ENCODE assay signal across 14 cellular contexts in the genomic region with DNA sequence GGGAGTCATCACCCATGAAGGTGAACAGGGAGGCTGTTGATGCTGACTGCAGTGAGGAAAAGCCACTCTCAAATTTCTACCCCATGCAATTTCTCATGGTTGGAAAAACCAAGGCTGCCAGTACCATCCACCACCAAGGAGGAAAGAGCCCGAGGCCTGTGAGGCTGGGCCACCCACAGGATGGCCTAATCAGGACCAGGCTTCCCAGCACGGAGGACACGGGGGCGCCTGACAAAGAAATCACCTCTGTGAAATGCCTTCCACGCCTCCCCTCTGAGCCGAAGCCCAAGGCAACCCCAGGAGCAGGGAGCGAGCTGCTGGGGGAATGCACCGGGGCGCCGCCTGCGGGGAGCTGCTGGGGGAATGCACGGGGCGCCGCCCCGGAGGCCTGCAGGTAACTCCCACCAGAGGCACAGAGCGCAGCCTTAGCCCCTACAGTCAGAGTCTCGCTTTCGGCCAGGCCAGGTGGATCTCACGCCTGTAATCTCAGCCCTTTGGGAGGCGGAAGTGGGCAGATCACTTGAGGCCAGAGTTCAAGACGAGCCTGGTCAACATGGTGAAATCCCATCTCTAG. TPM values are rescaled to one million over a fixed set of nuclear protein-coding genes. Genes with fewer than 3 reads are reported as not detected.
DNase-seq lines count a peak whose midpoint lies in the region; ATAC-seq, FAIRE-seq and TF ChIP-seq lines count a peak whose summit lies in the region.
"Had no signal": no experiment of that assay in that cellular context is flagged by ENCODE, and none has a peak within 500 bp of the region (broad histone marks: within the 10 kb centered on the region; RNA-seq: fewer than 3 reads in every experiment).

No MANE protein-coding gene starts in this region.

- no peaks in the 10 kb centered on the region for H3K9me3 ChIP-seq in K562 (replicated peaks; ENCODE audit: control insufficient read depth, insufficient read depth, low read depth, low read length)
- no peaks in the 10 kb centered on the region for H3K9me3 ChIP-seq in BE2C

- TF ChIP-seq POLR2A in K562 (conservative IDR thresholded peaks at IDR 0.05) = no peak

- in situ Hi-C loops in K562 (cut with MboI) = loop anchor here (25.0 kb wide), 1 partner anchor 829 kb away; no protein-coding TSS in a partner anchor

- CTCF ChIA-PET in K562 (lab: Yijun Ruan, JAX; ENCODE audit: low intra/inter-chr PET ratio) = no interaction called here

- H3K36me3 ChIP-seq in K562 (ENCODE audit: control insufficient read depth, insufficient read depth, low read length) = no peaks in the 10 kb centered on the region
- no peaks in the 10 kb centered on the region for H3K36me3 ChIP-seq in BE2C
- H3K36me3 ChIP-seq: BLaER1 had no signal

- ATAC-seq in Right ventricle myocardium inferior (no peak), K562 (peak; percentile 56), left colon (no peak)

- no peak for FAIRE-seq in K562 (lab: Jason Lieb, UNC)
- FAIRE-seq: G401.6 had no signal

- H3K9me1 ChIP-seq in K562 (ENCODE audit: control insufficient read depth, insufficient read depth, low read length) = no peaks in the 10 kb centered on the region

- 3% methylated on average over 20 of the region's 21 CpGs for WGBS in K562 (ENCODE audit: insufficient coverage, low coverage, missing lambda C conversion rate)

- H3K4me2 ChIP-seq in K562 (ENCODE audit: insufficient read depth, low read length) = no peak overlapping the region
- H3K4me2 ChIP-seq: BLaER1 had no signal

- H3K4me3 ChIP-seq in K562 (no peak overlapping the region), BE2C (ENCODE audit: low read depth, low read length) (no peak overlapping the region)
- H3K4me3 ChIP-seq: BLaER1 had no signal

- H3K27me3 ChIP-seq in K562 (ENCODE audit: control insufficient read depth in 2 of 2, insufficient read depth in 2 of 2, low read length in 2 of 2) = peaks cover 22 to 59% of the 10 kb centered on the region in 2 experiments; a peak in 4 of 5 replicates
- H3K27me3 ChIP-seq in BE2C = peaks cover 20% of the 10 kb centered on the region

- TF ChIP-seq CTCF in K562 (IDR thresholded peaks at IDR 0.05 in 2 of 3, conservative IDR thresholded peaks at IDR 0.05 in 1 of 3; ENCODE audit: insufficient read depth in 2 of 3, low read depth in 1 of 3, low read length in 3 of 3) (no peak), BE2C (IDR thresholded peaks at IDR 0.05; ENCODE audit: low read depth, low read length) (no peak)

- TF ChIP-seq RAD21 in K562 (CRISPR knock-in tag; conservative IDR thresholded peaks at IDR 0.05 in 1 of 2, IDR thresholded peaks at IDR 0.05 in 1 of 2) = no peak

- H3K4me1 ChIP-seq in K562 (replicated peaks in 1 of 2; ENCODE audit: control insufficient read depth in 2 of 2, insufficient read depth in 2 of 2, low read length in 2 of 2) = peaks cover 0 to 3% of the 10 kb centered on the region in 2 experiments; a peak in 1 of 5 replicates
- H3K4me1 ChIP-seq in BE2C = no peaks in the 10 kb centered on the region
- H3K4me1 ChIP-seq: BLaER1 had no signal

- intact Hi-C loops in cardiac septum (cut with DNase I) (no loop called here), Right ventricle myocardium inferior (cut with DNase I) (no loop called here), K562 (cut with micrococcal nuclease) (no loop called here), left colon (cut with DNase I, micrococcal nuclease) (no loop called here)

- no peak overlapping the region for H3K27ac ChIP-seq in K562 (ENCODE audit: extremely low read depth, low read depth, low read length)
- H3K27ac ChIP-seq: 22Rv1, BLaER1, HL-60 had no signal

- H3K9ac ChIP-seq in K562 (ENCODE audit: insufficient read depth in 1 of 2, low read depth in 2 of 2, low read length in 2 of 2) = no peak overlapping the region
- H3K9ac ChIP-seq: BLaER1 had no signal

- no TSS peak for BruUV-seq in K562 (replicated peaks; lab: Mats Ljungman, UMichigan)

- DNase-seq in cardiac septum (ENCODE audit: low spot score) (peak; percentile 26), Right ventricle myocardium inferior (ENCODE audit: missing footprints) (no peak), K562 (ENCODE audit: extremely low read depth in 1 of 4, low spot score in 3 of 4) (no peak), left kidney (ENCODE audit: low read depth, low spot score) (peak; percentile 23), BE2C (no peak), left colon (no peak), SHP77 treated with DMSO at 0.1 percent for 48 hours (lab: John Stamatoyannopoulos, UW) (no peak), foreskin melanocyte (no peak)
- DNase-seq: DMS 273 treated with DMSO at 0.1 percent for 48 hours, DMS79 had no signal

- no peak overlapping the region for H2AFZ ChIP-seq in K562 (ENCODE audit: low read depth, low read length)

- no peaks in the 10 kb centered on the region for H3K79me2 ChIP-seq in K562 (ENCODE audit: control insufficient read depth, insufficient read depth, low read length)

- POLR2A ChIA-PET in K562 (lab: Yijun Ruan, JAX) = no interaction called here

- no peak for TF ChIP-seq EP300 in K562 (IDR thresholded peaks at IDR 0.05; ENCODE audit: low read length)

- H4K20me1 ChIP-seq in K562 (replicated peaks; ENCODE audit: control insufficient read depth, insufficient read depth, low read length) = no peaks in the 10 kb centered on the region; the same call in 1 of the 2 replicates
- H4K20me1 ChIP-seq: BLaER1 had no signal

TF ChIP-seq in K562, 482 proteins besides CTCF, POLR2A, EP300 and RAD21 (continues in another document):
- TF ChIP-seq CSDE1 (IDR thresholded peaks at IDR 0.05) = no peak
- TF ChIP-seq NFE2 (IDR thresholded peaks at IDR 0.05; ENCODE audit: low read depth) = no peak
- TF ChIP-seq ZNF408 (CRISPR knock-in tag; IDR thresholded peaks at IDR 0.05; ENCODE audit: low read depth) = no peak
- TF ChIP-seq, protein P1, sequence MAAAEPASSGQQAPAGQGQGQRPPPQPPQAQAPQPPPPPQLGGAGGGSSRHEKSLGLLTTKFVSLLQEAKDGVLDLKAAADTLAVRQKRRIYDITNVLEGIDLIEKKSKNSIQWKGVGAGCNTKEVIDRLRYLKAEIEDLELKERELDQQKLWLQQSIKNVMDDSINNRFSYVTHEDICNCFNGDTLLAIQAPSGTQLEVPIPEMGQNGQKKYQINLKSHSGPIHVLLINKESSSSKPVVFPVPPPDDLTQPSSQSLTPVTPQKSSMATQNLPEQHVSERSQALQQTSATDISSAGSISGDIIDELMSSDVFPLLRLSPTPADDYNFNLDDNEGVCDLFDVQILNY (CRISPR knock-in tag; IDR thresholded peaks at IDR 0.05) = no peak
- TF ChIP-seq ZC3H4 (CRISPR knock-in tag; IDR thresholded peaks at IDR 0.05; ENCODE audit: borderline replicate concordance) = no peak
- no peak for TF ChIP-seq ARHGAP35 (IDR thresholded peaks at IDR 0.05; ENCODE audit: partially characterized antibody)
- no peak for TF ChIP-seq TAF7 (tag; IDR thresholded peaks at IDR 0.05)
- no peak for TF ChIP-seq ZNF589 (CRISPR knock-in tag; IDR thresholded peaks at IDR 0.05; ENCODE audit: low read depth)

RNA-seq across cellular contexts. Expression of a gene that starts 26.9 kb away (rescaled TPM):
- total RNA-seq in cardiac septum (0.43 TPM), Right ventricle myocardium inferior (0.24 TPM), K562 (2014; rRNA removed) (not detected in 2 replicates), K562 (2014; rRNA removed; fragmentation: Illumina TruSeq; extraction: Trizol) (not detected in 2 replicates), K562 (2015; rRNA removed; fragmentation: Illumina TruSeq; extraction: Trizol) (not detected in 2 replicates), K562 (2021) (not detected in 2 replicates), left colon (10 to 100 TPM in 1 of 2 donors, 1 to 10 TPM in 1; 3.0 to 15.2 TPM)
- not detected in 2 replicates for total RNA-seq in K562 (2011; cell fraction: chromatin; rRNA removed; ENCODE audit: low replicate concordance)
- not detected in 2 replicates for total RNA-seq in K562 (2011; cell fraction: nucleolus; rRNA removed)
- not detected in 2 replicates for total RNA-seq in K562 (2011; cell fraction: nucleoplasm; rRNA removed)
- polyA plus RNA-seq in K562 (2011; rRNA removed) (not detected in 2 replicates), K562 (2014; fragmentation: Illumina TruSeq; extraction: Trizol) (not detected in 2 replicates), K562 (2014; fragmentation: Nextera tagmentation; extraction: Ambion mirVana) (not detected), K562 (2014; rRNA removed) (not detected in 2 replicates)
- not detected in 2 replicates for polyA plus RNA-seq in K562 (2011; cell fraction: cytosol; rRNA removed)
- polyA plus RNA-seq in K562 (2011; cell fraction: nucleus; rRNA removed) = not detected in 2 replicates
- polyA plus RNA-seq in K562 (2012) = not detected in 2 replicates
- polyA minus RNA-seq in K562 (2011; rRNA and poly(A)+ RNA removed) = not detected in 2 replicates
- not detected in 2 replicates for polyA minus RNA-seq in K562 (2011; cell fraction: cytosol; rRNA and poly(A)+ RNA removed)
- polyA minus RNA-seq in K562 (2011; cell fraction: nucleus; rRNA and poly(A)+ RNA removed) = not detected in 2 replicates
- not detected for polyA plus RNA-seq in BE2C (2012; ENCODE audit: insufficient read depth, insufficient read length, low read depth)

Comparison
In these comparisons a context has a peak if more than half of its experiments do, and no peak if none do; other contexts are left out.
1. DNase-seq: peak in cardiac septum (single experiment) and left kidney (single experiment); none in Right ventricle myocardium inferior (single experiment), K562 (0 of 4), BE2C (single experiment), left colon (0 of 2), SHP77 treated with DMSO at 0.1 percent for 48 hours (single experiment) and foreskin melanocyte (single experiment).